In genomic region chr1:37305108-37305507, GRCh38 we compare ENCODE assay signal across 21 cellular contexts.
"Had no signal": no experiment of that assay in that cellular context is flagged by ENCODE, and none has a peak within 500 bp of the region (broad histone marks: within the 10 kb centered on the region; RNA-seq: fewer than 3 reads in every experiment).

No MANE protein-coding gene starts in this region.

- H2AFZ ChIP-seq: PC-9 had no signal

- ATAC-seq: T-cell had no signal

- DNase-seq: KBM-7; MG63; NCI-H1105 treated with DMSO at 0.1 percent for 48 hours; NCI-H1417 treated with DMSO at 0.1 percent for 48 hours; NCI-H1694 treated with DMSO at 0.1 percent for 48 hours; NCI-H1930; NCI-H2227 treated with DMSO at 0.1 percent for 48 hours; NCI-H526 treated with DMSO at 0.1 percent for 48 hours; NCI-H748 treated with DMSO at 0.1 percent for 48 hours; NK-92 treated with Interleukin-12 subunit alpha and Interleukin-12 subunit beta, amount 100 ng/mL, for 24 hours; OCI-M1; PC-9; Right ventricle myocardium superior; SIG-M5; SW 1271; T-cell had no signal

- H3K27me3 ChIP-seq: Peyer's patch had no signal

- H3K36me3 ChIP-seq: MG63, Peyer's patch, SJSA1 had no signal

- H3K4me1 ChIP-seq: Peyer's patch, SJSA1 had no signal

- H3K27ac ChIP-seq: HL-60, PC-9, Peyer's patch, SJSA1, SK-N-MC had no signal

- FAIRE-seq: HTR-8/SVneo had no signal

- H3K4me3 ChIP-seq: MG63, PC-9, Peyer's patch, SJSA1, SK-N-MC had no signal

- H3K9me3 ChIP-seq: MG63, Peyer's patch, SJSA1 had no signal

- H3K4me2 ChIP-seq: PC-9 had no signal
